ENCODE assay signal across 7 cellular contexts in the genomic region with DNA sequence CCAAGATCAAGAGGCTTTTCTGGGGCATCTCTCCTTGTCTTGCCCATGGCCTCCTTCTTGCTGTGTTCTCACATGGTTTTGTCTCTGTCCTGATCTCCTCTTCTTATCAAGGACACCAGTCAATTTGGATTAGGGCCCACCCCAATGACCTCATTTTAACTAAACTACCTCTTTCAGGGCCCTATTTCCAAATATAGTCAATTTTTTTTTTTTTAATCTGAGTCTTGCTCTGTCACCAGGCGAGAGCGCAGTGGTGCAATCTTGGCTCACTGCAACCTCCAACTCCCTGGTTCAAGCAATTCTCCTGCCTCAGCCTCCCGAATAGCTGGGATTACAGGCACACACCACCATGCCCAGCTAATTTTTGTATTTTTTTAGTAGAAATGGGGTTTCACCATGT. TPM values are rescaled to one million over a fixed set of nuclear protein-coding genes. Genes with fewer than 3 reads are reported as not detected.
"Had no signal": no experiment of that assay in that cellular context is flagged by ENCODE, and none has a peak within 500 bp of the region (broad histone marks: within the 10 kb centered on the region; RNA-seq: fewer than 3 reads in every experiment).

No MANE protein-coding gene starts in this region.

RNA-seq across cellular contexts. Expression of a gene that starts 50.9 kb away (rescaled TPM):
- total RNA-seq: osteoblast, progenitor cell of endocrine pancreas, right cardiac atrium, sigmoid colon, upper lobe of right lung had no signal
- polyA plus RNA-seq: naive thymus-derived CD4-positive, alpha-beta T cell; neural cell had no signal
